In genomic region chr9:98057095-98057799, GRCh38 we compare ENCODE assay signal across 8 cellular contexts. TPM values are rescaled to one million over a fixed set of nuclear protein-coding genes. Genes with fewer than 3 reads are reported as not detected.
A peak's percentile ranks its signal among the peaks of the same experiment; 100 is the strongest.
DNase-seq lines count a peak whose midpoint lies in the region; ATAC-seq lines count a peak whose summit lies in the region.

No MANE protein-coding gene starts in this region.

- no peaks in the 10 kb centered on the region for H3K9me3 Mint-ChIP-seq in activated naive CD4-positive, alpha-beta T cell treated with anti-CD3 and anti-CD28 coated beads, Interleukin-2, amount 50 U/mL, for 24 hours

- peak overlapping the region; percentile 100 for H3K27ac Mint-ChIP-seq in activated naive CD4-positive, alpha-beta T cell treated with anti-CD3 and anti-CD28 coated beads, Interleukin-2, amount 50 U/mL, for 24 hours

- H3K27ac ChIP-seq in SJSA1, result peak overlapping the region; percentile 85
- H3K27ac ChIP-seq in muscle layer of colon (ENCODE audit: low read depth, low read length), result peak overlapping the region; percentile 88

- H3K4me3 Mint-ChIP-seq in activated naive CD4-positive, alpha-beta T cell treated with anti-CD3 and anti-CD28 coated beads, Interleukin-2, amount 50 U/mL, for 24 hours, result peak overlapping the region; percentile 100

- peak overlapping the region; percentile 89 for H3K4me3 ChIP-seq in SJSA1
- H3K4me3 ChIP-seq in muscle layer of colon (ENCODE audit: low read depth in 1 of 2, low read length in 2 of 2), result peak overlapping the region; percentile 82 to 84

- no peak for DNase-seq in activated naive CD4-positive, alpha-beta T cell (lab: John Stamatoyannopoulos, UW)
- no peak for DNase-seq in SJSA1 (ENCODE audit: low read depth in 1 of 2, low spot score in 2 of 2)
- DNase-seq in effector CD4-positive, alpha-beta T cell, result peak; percentile 34
- no peak for DNase-seq in stimulated activated CD4-positive, alpha-beta T cell treated with anti-CD3 and anti-CD28 coated beads, Interleukin-2, amount 100 ng/mL, for 24 hours

- peaks cover 26% of the 10 kb centered on the region for H3K4me1 Mint-ChIP-seq in activated naive CD4-positive, alpha-beta T cell treated with anti-CD3 and anti-CD28 coated beads, Interleukin-2, amount 50 U/mL, for 24 hours

- H3K4me1 ChIP-seq in SJSA1 (replicated peaks) (peaks cover 37% of the 10 kb centered on the region), muscle layer of colon (ENCODE audit: insufficient read depth, low read length) (peaks cover 5% of the 10 kb centered on the region)

- no peaks in the 10 kb centered on the region for H3K27me3 Mint-ChIP-seq in activated naive CD4-positive, alpha-beta T cell treated with anti-CD3 and anti-CD28 coated beads, Interleukin-2, amount 50 U/mL, for 24 hours

- H3K36me3 ChIP-seq in SJSA1 (peaks cover 23% of the 10 kb centered on the region), muscle layer of colon (ENCODE audit: insufficient read depth, low read length) (peaks cover 6% of the 10 kb centered on the region)

- H3K9me3 ChIP-seq in SJSA1 (replicated peaks), result no peaks in the 10 kb centered on the region
- H3K9me3 ChIP-seq in muscle layer of colon (ENCODE audit: low read length), result no peaks in the 10 kb centered on the region

- H3K9ac ChIP-seq in muscle layer of colon (ENCODE audit: low read length), result peak overlapping the region; percentile 85

- peaks cover 5% of the 10 kb centered on the region for H3K36me3 Mint-ChIP-seq in activated naive CD4-positive, alpha-beta T cell treated with anti-CD3 and anti-CD28 coated beads, Interleukin-2, amount 50 U/mL, for 24 hours

- H3K27me3 ChIP-seq in SJSA1 (replicated peaks), result no peaks in the 10 kb centered on the region
- H3K27me3 ChIP-seq in muscle layer of colon (ENCODE audit: control insufficient read depth in 1 of 2, insufficient read depth in 2 of 2, low read length in 2 of 2), result no peaks in the 10 kb centered on the region

- ATAC-seq in HG03159 (IDR thresholded peaks at IDR 0.05; ENCODE audit: unreplicated experiment) (no peak), HG02763 (IDR thresholded peaks at IDR 0.05; ENCODE audit: unreplicated experiment) (no peak)

RNA-seq across cellular contexts. Expression of gene NANS, which starts 0.7 kb away (rescaled TPM):
- total RNA-seq in SJSA1 (2014; rRNA removed; shearing (Covaris generic)), result 160 and 167 TPM in 2 replicates
